In genomic region chr1:184567016-184567415, GRCh38 we compare ENCODE assay signal across 19 cellular contexts.
"Had no signal": no experiment of that assay in that cellular context is flagged by ENCODE, and none has a peak within 500 bp of the region (broad histone marks: within the 10 kb centered on the region; RNA-seq: fewer than 3 reads in every experiment).

No MANE protein-coding gene starts in this region.

- H3K4me2 ChIP-seq: smooth muscle cell had no signal

- H3K9me3 ChIP-seq: esophagus muscularis mucosa, gastroesophageal sphincter, heart left ventricle, pancreas, stomach, testis had no signal

- H3K4me3 ChIP-seq: esophagus muscularis mucosa, gastroesophageal sphincter, heart left ventricle, pancreas, smooth muscle cell, stomach, testis had no signal

- DNase-seq: activated CD4-positive, alpha-beta T cell treated with anti-CD3 and anti-CD28 coated beads, Interleukin-2, amount 10 ng/mL, durations not matched to agents 7 days and 5 days; activated CD8-positive, alpha-beta memory T cell treated with anti-CD3 and anti-CD28 coated beads, Interleukin-2, amount 50 U/mL, for 4 hours; activated CD8-positive, alpha-beta T cell treated with anti-CD3 and anti-CD28 coated beads, Interleukin-2, amount 10 ng/mL, durations not matched to agents 7 days and 5 days; activated effector memory CD4-positive, alpha-beta T cell treated with anti-CD3 and anti-CD28 coated beads, Interleukin-2, amount 50 U/mL, for 16 hours; activated naive CD4-positive, alpha-beta T cell treated with anti-CD3 and anti-CD28 coated beads, Interleukin-2, amount 50 U/mL, for 16 hours; activated T-cell treated with anti-CD3 and anti-CD28 coated beads, Interleukin-2, amount 50 U/mL, for 4 hours; aorta; effector CD4-positive, alpha-beta T cell; heart left ventricle; natural killer cell; pancreas; stimulated activated CD4-positive, alpha-beta T cell treated with anti-CD3 and anti-CD28 coated beads, Interleukin-4, amount 100 ng/mL, for 1 hour; stomach; testis had no signal

- H3K36me3 ChIP-seq: pancreas, stomach had no signal

- H3K27ac ChIP-seq: esophagus muscularis mucosa, gastroesophageal sphincter, heart left ventricle, pancreas, stomach, testis had no signal

- FAIRE-seq: bronchial epithelial cell, pancreas had no signal

- ATAC-seq: activated CD4-positive, CD25-positive, alpha-beta regulatory T cell treated with anti-CD3 and anti-CD28 coated beads, Interleukin-2, amount 50 U/mL, for 24 hours; activated CD8-positive, alpha-beta T cell treated with anti-CD3 and anti-CD28 coated beads, Interleukin-2, amount 10 ng/mL, durations not matched to agents 7 days and 5 days; activated T-cell treated with anti-CD3 and anti-CD28 coated beads, Interleukin-2, amount 50 U/mL, for 4 hours; gastroesophageal sphincter had no signal

- H3K27me3 ChIP-seq: esophagus muscularis mucosa, gastroesophageal sphincter, heart left ventricle, pancreas, stomach, testis had no signal
